ENCODE assay signal across 16 cellular contexts in genomic region chr19:8593931-8594330, GRCh38. TPM values are rescaled to one million over a fixed set of nuclear protein-coding genes. Genes with fewer than 3 reads are reported as not detected.
DNase-seq lines count a peak whose midpoint lies in the region; ATAC-seq, FAIRE-seq and TF ChIP-seq lines count a peak whose summit lies in the region.
"Had no signal": no experiment of that assay in that cellular context is flagged by ENCODE, and none has a peak within 500 bp of the region (broad histone marks: within the 10 kb centered on the region; RNA-seq: fewer than 3 reads in every experiment).

No MANE protein-coding gene starts in this region.

- no peak for ATAC-seq in naive thymus-derived CD4-positive, alpha-beta T cell
- ATAC-seq in GM19035 (IDR thresholded peaks at IDR 0.05; ENCODE audit: unreplicated experiment) (no peak), HG02759 (IDR thresholded peaks at IDR 0.05; ENCODE audit: unreplicated experiment) (no peak)

- no peak for FAIRE-seq in astrocyte (lab: Jason Lieb, UNC)
- FAIRE-seq: TTC549 had no signal

- no peaks in the 10 kb centered on the region for H3K36me3 ChIP-seq in KMS-11 (ENCODE audit: insufficient read depth)
- peaks cover 4% of the 10 kb centered on the region for H3K36me3 ChIP-seq in astrocyte (ENCODE audit: insufficient read depth, low read length)
- H3K36me3 ChIP-seq in naive thymus-derived CD4-positive, alpha-beta T cell (ENCODE audit: control insufficient read depth in 2 of 3, insufficient read depth in 3 of 3, low read length in 3 of 3): peaks cover 0 to 28% (median 2%) of the 10 kb centered on the region in 3 experiments

- H3K27ac ChIP-seq in KMS-11 (no peak overlapping the region), astrocyte (ENCODE audit: low read depth, low read length) (no peak overlapping the region)
- no peak overlapping the region for H3K27ac ChIP-seq in naive thymus-derived CD4-positive, alpha-beta T cell (ENCODE audit: low read depth, low read length)
- H3K27ac ChIP-seq: HL-60 had no signal

- H3K9ac ChIP-seq in KMS-11: no peak overlapping the region
- no peak overlapping the region for H3K9ac ChIP-seq in astrocyte (ENCODE audit: low read length)

- CTCF ChIA-PET in naive thymus-derived CD4-positive, alpha-beta T cell (lab: Charles Lee): interaction anchor here (0.7 to 1.8 kb wide), 2 partner anchors 14 to 63 kb away, joined by 3 to 7 read pairs; no protein-coding TSS in a partner anchor

- intact Hi-C loops in naive thymus-derived CD4-positive, alpha-beta T cell (cut with micrococcal nuclease): loop anchor here in 1 of 2 donors (5.0 kb wide), 3 partner anchors 202 to 252 kb away; partner anchors contain the start of genes KANK3, MBD3L1, RAB11B and ZNF558

- H3K27ac Mint-ChIP-seq in astrocyte (ENCODE audit: unreplicated experiment): no peak overlapping the region
- peak overlapping the region in 2 of 9 donors; percentile 15 to 21 for H3K27ac Mint-ChIP-seq in naive thymus-derived CD4-positive, alpha-beta T cell

- H3K4me1 Mint-ChIP-seq in astrocyte (ENCODE audit: low read depth, unreplicated experiment): peaks cover 2% of the 10 kb centered on the region
- H3K4me1 Mint-ChIP-seq in naive thymus-derived CD4-positive, alpha-beta T cell: peaks cover 6 to 37% (median 29%) of the 10 kb centered on the region in 7 donors

- DNase-seq in AG10803 (ENCODE audit: low read depth): no peak
- DNase-seq in astrocyte (ENCODE audit: low read depth): no peak
- DNase-seq in naive thymus-derived CD4-positive, alpha-beta T cell: no peak
- DNase-seq in AML-193 (lab: John Stamatoyannopoulos, UW): no peak
- DNase-seq in NCI-H510A treated with DMSO at 0.1 percent for 48 hours (lab: John Stamatoyannopoulos, UW): no peak
- DNase-seq: anterior cingulate cortex, mammary epithelial cell, NCI-H226, posterior cingulate gyrus had no signal

- POLR2A ChIA-PET in naive thymus-derived CD4-positive, alpha-beta T cell (lab: Charles Lee): interaction anchor here (1.0 to 1.4 kb wide), 4 partner anchors 11 to 28 kb away, joined by 3 read pairs; no protein-coding TSS in a partner anchor

- H3K36me3 Mint-ChIP-seq in astrocyte (ENCODE audit: low read depth, unreplicated experiment): peaks cover 34% of the 10 kb centered on the region
- peaks cover 7 to 28% (median 15%) of the 10 kb centered on the region in 5 donors for H3K36me3 Mint-ChIP-seq in naive thymus-derived CD4-positive, alpha-beta T cell

- no peaks in the 10 kb centered on the region for H3K79me2 ChIP-seq in KMS-11 (ENCODE audit: insufficient read depth, low read depth)
- no peaks in the 10 kb centered on the region for H3K79me2 ChIP-seq in astrocyte (ENCODE audit: insufficient read depth, low read length)

- H3K4me1 ChIP-seq in KMS-11 (ENCODE audit: low read depth, poor library complexity, severe bottlenecking) (no peaks in the 10 kb centered on the region), astrocyte (ENCODE audit: insufficient read depth, low read length) (peaks cover 12% of the 10 kb centered on the region)
- H3K4me1 ChIP-seq in naive thymus-derived CD4-positive, alpha-beta T cell (ENCODE audit: control insufficient read depth in 2 of 2, insufficient read depth in 2 of 2, low read length in 2 of 2): peaks cover 5 to 15% of the 10 kb centered on the region in 2 donors

- H3K27me3 ChIP-seq in KMS-11 (ENCODE audit: insufficient read depth, low read depth): peaks cover 2% of the 10 kb centered on the region; the same call in 1 of the 2 replicates
- H3K27me3 ChIP-seq in astrocyte (ENCODE audit: insufficient read depth, low read length): no peaks in the 10 kb centered on the region
- H3K27me3 ChIP-seq in naive thymus-derived CD4-positive, alpha-beta T cell (ENCODE audit: control insufficient read depth in 2 of 2, insufficient read depth in 2 of 2, low read length in 2 of 2): no peaks in the 10 kb centered on the region

- H3K4me3 Mint-ChIP-seq in astrocyte (ENCODE audit: unreplicated experiment): peak overlapping the region; percentile 47
- H3K4me3 Mint-ChIP-seq in naive thymus-derived CD4-positive, alpha-beta T cell: peak overlapping the region in 9 of 10 donors; percentile 23 to 95 (median 57)

- TF ChIP-seq CTCF in AG10803 (conservative IDR thresholded peaks at IDR 0.05; ENCODE audit: low read length): peak; percentile 22; the same call in 1 of the 2 replicates
- peak; percentile 25; the same call in 1 of the 2 replicates for TF ChIP-seq CTCF in KMS-11 (conservative IDR thresholded peaks at IDR 0.05; ENCODE audit: low read depth, low read length)
- peak; percentile 14 for TF ChIP-seq CTCF in astrocyte (IDR thresholded peaks at IDR 0.05; ENCODE audit: insufficient read depth, low read depth, low read length)

- H3K9me3 ChIP-seq in astrocyte (ENCODE audit: insufficient read depth, low read depth, low read length): peaks cover 2% of the 10 kb centered on the region
- peaks cover 0 to 6% (median 6%) of the 10 kb centered on the region in 3 experiments for H3K9me3 ChIP-seq in naive thymus-derived CD4-positive, alpha-beta T cell (ENCODE audit: control insufficient read depth in 2 of 3, low read length in 3 of 3)

- H3K27me3 Mint-ChIP-seq in astrocyte (ENCODE audit: low read depth, unreplicated experiment): peaks cover 4% of the 10 kb centered on the region
- peaks cover 0 to 29% (median 0%) of the 10 kb centered on the region in 5 donors for H3K27me3 Mint-ChIP-seq in naive thymus-derived CD4-positive, alpha-beta T cell

- H3K4me3 ChIP-seq in AG10803 (ENCODE audit: low read length): no peak overlapping the region
- no peak overlapping the region for H3K4me3 ChIP-seq in KMS-11 (IDR thresholded peaks at IDR 0.05; ENCODE audit: insufficient read depth, low read depth, low read length)
- H3K4me3 ChIP-seq in astrocyte (ENCODE audit: insufficient read depth, low read depth, low read length): no peak overlapping the region
- no peak overlapping the region for H3K4me3 ChIP-seq in naive thymus-derived CD4-positive, alpha-beta T cell (ENCODE audit: low read length)

- H3K4me2 ChIP-seq in KMS-11 (no peak overlapping the region), astrocyte (ENCODE audit: low read length) (no peak overlapping the region)

- peaks cover 5% of the 10 kb centered on the region for H3K9me3 Mint-ChIP-seq in astrocyte (ENCODE audit: unreplicated experiment)
- peaks cover 0 to 24% (median 0%) of the 10 kb centered on the region in 11 donors for H3K9me3 Mint-ChIP-seq in naive thymus-derived CD4-positive, alpha-beta T cell

- H4K20me1 ChIP-seq in KMS-11 (ENCODE audit: insufficient read depth) (no peaks in the 10 kb centered on the region), astrocyte (ENCODE audit: insufficient read depth, low read length) (peaks cover 19% of the 10 kb centered on the region)

- H2AFZ ChIP-seq in KMS-11 (ENCODE audit: low read depth) (no peak overlapping the region), astrocyte (ENCODE audit: low read depth, low read length) (no peak overlapping the region)

RNA-seq across cellular contexts. Expression of gene ADAMTS10, which starts 16.6 kb away (rescaled TPM):
- total RNA-seq in astrocyte: 34.0 and 35.1 TPM in 2 replicates
- total RNA-seq in naive thymus-derived CD4-positive, alpha-beta T cell: 100 to 1,000 TPM in 1 of 5 experiments, 10 to 100 TPM in 3, 1 to 10 TPM in 1; 8.2 to 102 (median 88.9) TPM
- 1 to 10 TPM; 1.5 to 3.4 TPM for polyA plus RNA-seq in naive thymus-derived CD4-positive, alpha-beta T cell
- total RNA-seq: MCF 10A had no signal
- polyA plus RNA-seq: mammary epithelial cell had no signal

RNA-seq across cellular contexts. Expression of gene MYO1F, which starts 16.7 kb away (rescaled TPM):
- total RNA-seq in astrocyte: 0.12 and 0.23 TPM in 2 replicates
- total RNA-seq in naive thymus-derived CD4-positive, alpha-beta T cell: 100 to 1,000 TPM in 2 of 5 experiments, 10 to 100 TPM in 3; 25.5 to 472 (median 66.7) TPM
- 1 to 10 TPM in 1 of 2 donors, under 1 TPM in 1; 0.83 to 1.0 TPM for polyA plus RNA-seq in naive thymus-derived CD4-positive, alpha-beta T cell

RNA-seq across cellular contexts. Expression of gene NFILZ, which starts 36.5 kb away (rescaled TPM):
- total RNA-seq in astrocyte: not detected in 2 replicates
- total RNA-seq in naive thymus-derived CD4-positive, alpha-beta T cell: not detected
- polyA plus RNA-seq in naive thymus-derived CD4-positive, alpha-beta T cell: not detected
- total RNA-seq: endothelial cell of umbilical vein, mammary epithelial cell, MCF 10A had no signal
- polyA plus RNA-seq: endothelial cell of umbilical vein, mammary epithelial cell had no signal

Comparison
In these comparisons a context has a peak if more than half of its experiments do, and no peak if none do; other contexts are left out.
1. RNA of gene MYO1F, which starts 16.7 kb away (total RNA-seq): 25.5 to 472 TPM in naive thymus-derived CD4-positive, alpha-beta T cell; 0.12 to 0.23 TPM in astrocyte; every median in the first group is over 10 times any median in the second.
2. Peak in every context shown above with its lines, with median percentiles within 50 percentile points of each other: CTCF ChIP-seq.